ENCODE assay signal across 9 cellular contexts in genomic region chr10:110503528-110504110, GRCh38. TPM values are rescaled to one million over a fixed set of nuclear protein-coding genes. Genes with fewer than 3 reads are reported as not detected.
DNase-seq lines count a peak whose midpoint lies in the region; ATAC-seq, FAIRE-seq and TF ChIP-seq lines count a peak whose summit lies in the region.
"Had no signal": no experiment of that assay in that cellular context is flagged by ENCODE, and none has a peak within 500 bp of the region (broad histone marks: within the 10 kb centered on the region; RNA-seq: fewer than 3 reads in every experiment).

No MANE protein-coding gene starts in this region.

- no peak; the same call in 1 of the 2 replicates for TF ChIP-seq POLR2A in GM12892 (IDR thresholded peaks at IDR 0.05; ENCODE audit: low read depth, low read length)

- no peaks in the 10 kb centered on the region for H3K9me3 ChIP-seq in OCI-LY7 (ENCODE audit: low read length)
- no peaks in the 10 kb centered on the region for H3K9me3 ChIP-seq in effector memory CD4-positive, alpha-beta T cell (ENCODE audit: control insufficient read depth, low read length)
- H3K9me3 ChIP-seq in skeletal muscle tissue (ENCODE audit: control insufficient read depth in 3 of 3, low read length in 3 of 3) = no peaks in the 10 kb centered on the region

- BruUV-seq in OCI-LY7 (replicated peaks; lab: Mats Ljungman, UMichigan) = no TSS peak

- H3K27ac ChIP-seq in OCI-LY7 (ENCODE audit: low read depth, low read length, poor library complexity, severe bottlenecking) (peak overlapping the region; percentile 36), skeletal muscle tissue (ENCODE audit: low read depth, low read length) (peak overlapping the region; percentile 67)
- H3K27ac ChIP-seq in effector memory CD4-positive, alpha-beta T cell (ENCODE audit: insufficient read depth, low read length, poor library complexity, severe bottlenecking) = peak overlapping the region; percentile 76

- ATAC-seq in GM21786 (IDR thresholded peaks at IDR 0.05; ENCODE audit: unreplicated experiment) = no peak
- ATAC-seq in HG03521 (IDR thresholded peaks at IDR 0.05; ENCODE audit: unreplicated experiment) = no peak

- H3K36me3 ChIP-seq in OCI-LY7 (ENCODE audit: insufficient read depth, low read length) (no peaks in the 10 kb centered on the region), skeletal muscle tissue (ENCODE audit: control insufficient read depth in 3 of 3, insufficient read depth in 3 of 3, low read length in 3 of 3) (no peaks in the 10 kb centered on the region)
- H3K36me3 ChIP-seq in effector memory CD4-positive, alpha-beta T cell (ENCODE audit: control insufficient read depth, insufficient read depth, low read length) = peaks cover 16% of the 10 kb centered on the region

- CTCF ChIA-PET in OCI-LY7 (lab: Charles Lee; ENCODE audit: unreplicated experiment) = interaction anchor here (1.1 kb wide), 1 partner anchor 48 kb away, joined by 3 read pairs; no protein-coding TSS in a partner anchor

- intact Hi-C loops in OCI-LY7 (cut with micrococcal nuclease; ENCODE audit: unreplicated experiment) = loop anchor here (1.0 to 2.0 kb wide), 4 partner anchors 25 to 147 kb away; no protein-coding TSS in a partner anchor

- H3K4me2 ChIP-seq in OCI-LY7 (ENCODE audit: low read length) = peak overlapping the region; percentile 70

- no peaks in the 10 kb centered on the region for H3K9me2 ChIP-seq in OCI-LY7 (ENCODE audit: insufficient read depth, low read length)

- H3K79me2 ChIP-seq in OCI-LY7 (ENCODE audit: insufficient read depth, low read depth, low read length) = no peaks in the 10 kb centered on the region

- POLR2A ChIA-PET in OCI-LY7 (lab: Charles Lee) = interaction anchor here (0.5 to 1.5 kb wide), 13 partner anchors 8 to 295 kb away, joined by 3 to 6 read pairs (median 3); no protein-coding TSS in a partner anchor

- no peaks in the 10 kb centered on the region for H3K27me3 ChIP-seq in effector memory CD4-positive, alpha-beta T cell (replicated peaks; ENCODE audit: control insufficient read depth, insufficient read depth, low read length, poor library complexity, severe bottlenecking)
- H3K27me3 ChIP-seq in skeletal muscle tissue (ENCODE audit: control insufficient read depth in 3 of 3, insufficient read depth in 3 of 3, low read length in 3 of 3) = peaks cover 0 to 13% (median 5%) of the 10 kb centered on the region in 3 donors

- DNase-seq in GM12892 (ENCODE audit: insufficient read length) = no peak
- peak; percentile 29 for DNase-seq in OCI-LY7 (ENCODE audit: low spot score)
- DNase-seq in effector memory CD4-positive, alpha-beta T cell = no peak
- no peak for DNase-seq in stimulated activated CD4-positive, alpha-beta T cell treated with anti-CD3 and anti-CD28 coated beads, Interleukin-12 subunit alpha, Interleukin-12 subunit beta, amount 100 ng/mL, for 4 hours
- no peak for DNase-seq in NCI-H1092 (lab: John Stamatoyannopoulos, UW)
- DNase-seq: NCI-H1930 had no signal

- FAIRE-seq in GM12892 (lab: Jason Lieb, UNC) = peak; percentile 60

- H3K4me3 ChIP-seq in OCI-LY7 (ENCODE audit: low read depth, low read length, poor library complexity, severe bottlenecking) (peak overlapping the region; percentile 20), skeletal muscle tissue (ENCODE audit: low read length in 3 of 3) (peak overlapping the region in 1 of 3 donors; percentile 2)
- peak overlapping the region; percentile 1 for H3K4me3 ChIP-seq in effector memory CD4-positive, alpha-beta T cell (ENCODE audit: insufficient read depth, low read depth, low read length, poor library complexity, severe bottlenecking)

- H3K4me1 ChIP-seq in OCI-LY7 (ENCODE audit: insufficient read depth, low read length, poor library complexity, severe bottlenecking) (peaks cover 43% of the 10 kb centered on the region), skeletal muscle tissue (ENCODE audit: control insufficient read depth in 3 of 3, insufficient read depth in 3 of 3, low read length in 3 of 3) (peaks cover 42 to 55% (median 45%) of the 10 kb centered on the region in 3 donors)
- peaks cover 50% of the 10 kb centered on the region for H3K4me1 ChIP-seq in effector memory CD4-positive, alpha-beta T cell (ENCODE audit: control insufficient read depth, insufficient read depth, low read length, poor library complexity, severe bottlenecking)

- H4K20me1 ChIP-seq in OCI-LY7 (ENCODE audit: insufficient read depth, low read length) = no peaks in the 10 kb centered on the region

- no peak overlapping the region for H2AFZ ChIP-seq in OCI-LY7 (ENCODE audit: low read length)

- H3K9ac ChIP-seq in skeletal muscle tissue (ENCODE audit: low read depth in 1 of 3, low read length in 3 of 3) = no peak overlapping the region

- TF ChIP-seq CTCF in OCI-LY7 (conservative IDR thresholded peaks at IDR 0.05; ENCODE audit: low read length) = no peak

RNA-seq across cellular contexts. Expression of gene DUSP5, which starts 5.9 kb away (rescaled TPM):
- polyA plus RNA-seq in GM12892 (2012; ENCODE audit: missing spikeins) = 59.6 TPM
- 0.06 and 0.08 TPM in 2 replicates for total RNA-seq in OCI-LY7 (2014; rRNA removed; shearing (Covaris generic))
- total RNA-seq in OCI-LY7 (2022) (0.28 and 0.97 TPM in 2 replicates), skeletal muscle tissue (5.2 TPM)
